ENCODE assay signal across 1 cellular context in genomic region chr1:183205196-183205781, GRCh38.
TF ChIP-seq lines count a peak whose summit lies in the region.

No MANE protein-coding gene starts in this region.

TF ChIP-seq in SK-N-SH treated with all-trans-retinoic acid at 6 μM for 48 hours, 23 proteins besides CTCF, POLR2A, EP300 and RAD21 (continued from another document):
- TF ChIP-seq PATZ1 (CRISPR knock-in tag; IDR thresholded peaks at IDR 0.05; ENCODE audit: borderline replicate concordance) (no peak), OSR1 (CRISPR knock-in tag; IDR thresholded peaks at IDR 0.05) (no peak), GLIS3 (CRISPR knock-in tag; IDR thresholded peaks at IDR 0.05) (no peak), SNAI2 (CRISPR knock-in tag; IDR thresholded peaks at IDR 0.05) (no peak), ZFP30 (CRISPR knock-in tag; IDR thresholded peaks at IDR 0.05) (no peak), RARB (CRISPR knock-in tag; IDR thresholded peaks at IDR 0.05) (no peak), ZNF8 (CRISPR knock-in tag; IDR thresholded peaks at IDR 0.05) (no peak), POU6F1 (CRISPR knock-in tag; IDR thresholded peaks at IDR 0.05; ENCODE audit: borderline replicate concordance, low read depth) (no peak), ESRRG (CRISPR knock-in tag; IDR thresholded peaks at IDR 0.05) (no peak), CSDC2 (CRISPR knock-in tag; IDR thresholded peaks at IDR 0.05) (no peak)
